Comparison of ENCODE assay signal across 17 cellular contexts in genomic region chr12:97159397-97159796, GRCh38.
DNase-seq lines count a peak whose midpoint lies in the region; ATAC-seq and TF ChIP-seq lines count a peak whose summit lies in the region.
"Had no signal": no experiment of that assay in that cellular context is flagged by ENCODE, and none has a peak within 500 bp of the region (broad histone marks: within the 10 kb centered on the region; RNA-seq: fewer than 3 reads in every experiment).

No MANE protein-coding gene starts in this region.

- TF ChIP-seq CTCF in LNCaP clone FGC (IDR thresholded peaks at IDR 0.05; ENCODE audit: control insufficient read depth, extremely low read depth, insufficient read depth) (no peak), VCaP (conservative IDR thresholded peaks at IDR 0.05) (no peak), nephron (IDR thresholded peaks at IDR 0.05; ENCODE audit: unreplicated experiment in 3 of 3) (no peak), BE2C (IDR thresholded peaks at IDR 0.05; ENCODE audit: low read depth, low read length) (no peak)

- DNase-seq in LNCaP clone FGC (ENCODE audit: low read depth) (peak; percentile 94), BE2C (no peak), immature natural killer cell (no peak), NCI-H446 treated with DMSO at 0.1 percent for 48 hours (lab: John Stamatoyannopoulos, UW) (no peak)
- DNase-seq: AML-193; CD4-positive, CD25-positive, alpha-beta regulatory T cell; IMR-90; NCI-H1436; NCI-H2029; NCI-H2171; NCI-H748 treated with DMSO at 0.1 percent for 48 hours; PC-3; RPMI8226 had no signal

- no peaks in the 10 kb centered on the region for H3K36me3 ChIP-seq in BE2C

- peaks cover 7% of the 10 kb centered on the region for H3K36me3 Mint-ChIP-seq in nephron (ENCODE audit: low read depth)
- H3K36me3 Mint-ChIP-seq in immature natural killer cell, result no peaks in the 10 kb centered on the region
- H3K36me3 Mint-ChIP-seq: CD4-positive, CD25-positive, alpha-beta regulatory T cell had no signal

- H3K9me3 ChIP-seq in BE2C, result no peaks in the 10 kb centered on the region

- no peak overlapping the region for H3K4me3 ChIP-seq in LNCaP clone FGC (ENCODE audit: low read depth, low read length)
- no peak overlapping the region for H3K4me3 ChIP-seq in BE2C (ENCODE audit: low read depth, low read length)
- H3K4me3 ChIP-seq: GM12878 had no signal

- no peaks in the 10 kb centered on the region for H3K27me3 Mint-ChIP-seq in nephron (ENCODE audit: low read depth)
- H3K27me3 Mint-ChIP-seq in immature natural killer cell (ENCODE audit: low read depth in 3 of 3), result no peaks in the 10 kb centered on the region

- ATAC-seq in HG02981 (IDR thresholded peaks at IDR 0.05; ENCODE audit: unreplicated experiment), result no peak
- ATAC-seq: GM12878, PC-3 had no signal

- no peaks in the 10 kb centered on the region for H3K9me3 Mint-ChIP-seq in nephron
- peaks cover 0 to 1% (median 0%) of the 10 kb centered on the region in 6 donors for H3K9me3 Mint-ChIP-seq in immature natural killer cell

- H3K4me1 Mint-ChIP-seq in nephron, result peaks cover 14% of the 10 kb centered on the region
- no peaks in the 10 kb centered on the region for H3K4me1 Mint-ChIP-seq in immature natural killer cell
- H3K4me1 Mint-ChIP-seq: CD4-positive, CD25-positive, alpha-beta regulatory T cell had no signal

- peak overlapping the region; percentile 23 to 72 (median 32) for H3K27ac Mint-ChIP-seq in nephron
- no peak overlapping the region for H3K27ac Mint-ChIP-seq in immature natural killer cell
- H3K27ac Mint-ChIP-seq: CD4-positive, CD25-positive, alpha-beta regulatory T cell had no signal

- no peaks in the 10 kb centered on the region for H3K27me3 ChIP-seq in BE2C

- H3K4me3 Mint-ChIP-seq in nephron, result no peak overlapping the region
- H3K4me3 Mint-ChIP-seq in immature natural killer cell, result no peak overlapping the region
- H3K4me3 Mint-ChIP-seq: CD4-positive, CD25-positive, alpha-beta regulatory T cell had no signal

- peak overlapping the region; percentile 93 for H3K27ac ChIP-seq in VCaP

- H3K4me1 ChIP-seq in BE2C, result no peaks in the 10 kb centered on the region

Comparison
In these comparisons a context has a peak if more than half of its experiments do, and no peak if none do; other contexts are left out.
1. H3K27ac Mint-ChIP-seq: peak in nephron (3 of 3); none in immature natural killer cell (0 of 6).